Comparison of ENCODE assay signal across 16 cellular contexts in the genomic region with DNA sequence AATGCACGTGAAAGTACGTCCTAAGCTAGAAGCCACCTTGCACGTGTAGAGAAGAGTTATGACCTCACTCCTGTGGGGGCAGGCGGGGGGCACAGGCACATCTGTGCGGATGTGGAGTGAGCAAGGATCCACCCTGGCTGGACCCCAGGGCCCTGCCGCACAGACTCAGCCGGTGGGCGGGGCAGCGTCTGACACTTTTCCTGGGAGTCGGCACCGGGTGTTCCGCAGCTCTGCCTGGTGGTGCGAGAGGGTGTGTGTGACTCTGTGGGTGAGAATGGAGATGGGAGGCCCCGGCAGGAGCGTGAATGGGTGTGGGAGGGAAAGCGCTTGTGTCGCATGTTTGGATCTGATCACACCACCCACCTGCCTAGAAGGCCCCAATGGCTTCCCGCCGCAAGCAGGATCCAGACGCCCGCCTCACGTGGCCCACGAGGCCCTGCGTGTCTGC. TPM values are rescaled to one million over a fixed set of nuclear protein-coding genes. Genes with fewer than 3 reads are reported as not detected.
DNase-seq lines count a peak whose midpoint lies in the region; FAIRE-seq and TF ChIP-seq lines count a peak whose summit lies in the region.
"Had no signal": no experiment of that assay in that cellular context is flagged by ENCODE, and none has a peak within 500 bp of the region (broad histone marks: within the 10 kb centered on the region; RNA-seq: fewer than 3 reads in every experiment).

No MANE protein-coding gene starts in this region.

- no peaks in the 10 kb centered on the region for H3K79me2 ChIP-seq in osteoblast (ENCODE audit: insufficient read depth, low read length)

- no peaks in the 10 kb centered on the region for H4K20me1 ChIP-seq in osteoblast (ENCODE audit: insufficient read depth, low read length)

- H3K36me3 ChIP-seq in small intestine (ENCODE audit: control insufficient read depth in 2 of 2, insufficient read depth in 2 of 2, low read length in 2 of 2) (no peaks in the 10 kb centered on the region), osteoblast (ENCODE audit: insufficient read depth, low read length) (no peaks in the 10 kb centered on the region)
- H3K36me3 ChIP-seq: BE2C, Peyer's patch had no signal

- H3K4me3 ChIP-seq in small intestine (ENCODE audit: low read depth in 1 of 2, low read length in 2 of 2) (no peak overlapping the region), osteoblast (ENCODE audit: insufficient read depth, low read length) (no peak overlapping the region)
- H3K4me3 ChIP-seq: Peyer's patch, skin epidermis had no signal

- TF ChIP-seq CTCF in VCaP (conservative IDR thresholded peaks at IDR 0.05) (no peak), osteoblast (IDR thresholded peaks at IDR 0.05; ENCODE audit: extremely low read depth, low read depth, low read length) (no peak)

- 41 to 55% (median 49%) methylated on average over 17 to 24 of the region's 24 CpGs for WGBS in small intestine, 3 donors

- no peak for FAIRE-seq in small intestine (lab: Jason Lieb, UNC)

- H3K27ac ChIP-seq in VCaP (peak overlapping the region; percentile 57), small intestine (ENCODE audit: low read depth in 1 of 2, low read length in 1 of 2) (peak overlapping the region in 1 of 2 donors; percentile 29), osteoblast (ENCODE audit: low read depth, low read length) (no peak overlapping the region)

- H3K9me3 ChIP-seq in small intestine (ENCODE audit: control insufficient read depth, low read depth) (no peaks in the 10 kb centered on the region), osteoblast (ENCODE audit: low read depth, low read length) (no peaks in the 10 kb centered on the region)
- H3K9me3 ChIP-seq: BE2C, Peyer's patch had no signal

- no peak overlapping the region for H2AFZ ChIP-seq in osteoblast (ENCODE audit: low read length)

- H3K4me2 ChIP-seq in osteoblast (ENCODE audit: insufficient read depth, low read length): no peak overlapping the region

- H3K27me3 ChIP-seq in small intestine (ENCODE audit: control insufficient read depth in 2 of 2, insufficient read depth in 2 of 2, low read length in 2 of 2): no peaks in the 10 kb centered on the region
- peaks cover 8% of the 10 kb centered on the region for H3K27me3 ChIP-seq in osteoblast (ENCODE audit: insufficient read depth, low read length)
- H3K27me3 ChIP-seq: BE2C, Peyer's patch had no signal

- H3K4me1 ChIP-seq in small intestine (ENCODE audit: control insufficient read depth in 2 of 2, insufficient read depth in 1 of 2, low read depth in 1 of 2, low read length in 1 of 2) (no peaks in the 10 kb centered on the region), osteoblast (ENCODE audit: insufficient read depth, low read length) (no peaks in the 10 kb centered on the region)
- H3K4me1 ChIP-seq: BE2C had no signal

- in situ Hi-C loops in G401 (cut with HindIII; ENCODE audit: low sequenced_read_pairs): no loop called here

- peak; percentile 25 for DNase-seq in EH (ENCODE audit: low read depth)
- DNase-seq in iPS-NIHi11 (ENCODE audit: low spot score): peak; percentile 44
- peak; percentile 47 for DNase-seq in small intestine
- DNase-seq in NCI-H748 (lab: John Stamatoyannopoulos, UW; ENCODE audit: unreplicated experiment): no peak
- DNase-seq in G401 (ENCODE audit: low spot score): no peak
- DNase-seq in activated naive CD4-positive, alpha-beta T cell treated with anti-CD3 and anti-CD28 coated beads, Interleukin-2, amount 50 U/mL, for 16 hours: no peak
- DNase-seq in osteoblast (ENCODE audit: insufficient read length, low spot score, missing footprints): no peak
- DNase-seq: activated CD4-positive, CD25-positive, alpha-beta regulatory T cell; activated CD8-positive, alpha-beta memory T cell treated with anti-CD3 and anti-CD28 coated beads, Interleukin-2, amount 10 ng/mL, durations not matched to agents 7 days and 5 days; BE2C; central memory CD4-positive, alpha-beta T cell; NCI-H187; NCI-H526 treated with DMSO at 0.1 percent for 48 hours had no signal

RNA-seq across cellular contexts. Expression of gene RAP1GAP, which starts 29.5 kb away (rescaled TPM):
- 10 to 100 TPM; 15.9 to 22.8 (median 15.9) TPM for polyA plus RNA-seq in small intestine
- 3.7 and 4.8 TPM in 2 replicates for total RNA-seq in G401 (2014; rRNA removed; shearing (Covaris generic))
- total RNA-seq in osteoblast: under 0.01 and 0.29 TPM in 2 replicates

Comparison
In these comparisons a context has a peak if more than half of its experiments do, and no peak if none do; other contexts are left out.
1. DNase-seq: peak in EH (single experiment), iPS-NIHi11 (single experiment) and small intestine (single experiment); none in NCI-H748 (single experiment), G401 (single experiment), activated naive CD4-positive, alpha-beta T cell treated with anti-CD3 and anti-CD28 coated beads, Interleukin-2, amount 50 U/mL, for 16 hours (single experiment) and osteoblast (single experiment).